Comparison of ENCODE assay signal across 1 cellular context in the genomic region with DNA sequence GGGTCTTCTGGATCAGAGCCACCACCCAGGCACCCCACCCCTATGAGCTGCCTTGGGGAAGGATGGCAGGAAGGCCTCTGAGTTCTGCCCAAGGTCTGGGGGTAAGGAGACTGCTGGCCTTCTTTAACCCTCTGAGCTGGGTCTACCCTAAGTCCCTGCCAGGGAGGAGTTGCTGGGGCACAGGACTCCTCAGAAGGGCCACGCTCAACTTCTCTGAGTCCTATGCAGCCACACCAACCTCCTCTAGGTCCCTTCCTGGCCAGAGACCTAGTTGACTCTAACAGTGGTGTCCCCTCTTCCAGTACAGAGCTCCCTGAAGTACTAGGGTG.
TF ChIP-seq lines count a peak whose summit lies in the region.

No MANE protein-coding gene starts in this region.

TF ChIP-seq in HepG2, 621 proteins besides CTCF, POLR2A, EP300 and RAD21:
- TF ChIP-seq, protein P1, sequence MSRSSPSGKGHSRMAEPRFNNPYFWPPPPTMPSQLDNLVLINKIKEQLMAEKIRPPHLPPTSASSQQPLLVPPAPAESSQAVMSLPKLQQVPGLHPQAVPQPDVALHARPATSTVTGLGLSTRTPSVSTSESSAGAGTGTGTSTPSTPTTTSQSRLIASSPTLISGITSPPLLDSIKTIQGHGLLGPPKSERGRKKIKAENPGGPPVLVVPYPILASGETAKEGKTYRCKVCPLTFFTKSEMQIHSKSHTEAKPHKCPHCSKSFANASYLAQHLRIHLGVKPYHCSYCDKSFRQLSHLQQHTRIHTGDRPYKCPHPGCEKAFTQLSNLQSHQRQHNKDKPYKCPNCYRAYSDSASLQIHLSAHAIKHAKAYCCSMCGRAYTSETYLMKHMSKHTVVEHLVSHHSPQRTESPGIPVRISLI (CRISPR knock-in tag; IDR thresholded peaks at IDR 0.05; ENCODE audit: borderline replicate concordance): no peak
